In the genomic region with DNA sequence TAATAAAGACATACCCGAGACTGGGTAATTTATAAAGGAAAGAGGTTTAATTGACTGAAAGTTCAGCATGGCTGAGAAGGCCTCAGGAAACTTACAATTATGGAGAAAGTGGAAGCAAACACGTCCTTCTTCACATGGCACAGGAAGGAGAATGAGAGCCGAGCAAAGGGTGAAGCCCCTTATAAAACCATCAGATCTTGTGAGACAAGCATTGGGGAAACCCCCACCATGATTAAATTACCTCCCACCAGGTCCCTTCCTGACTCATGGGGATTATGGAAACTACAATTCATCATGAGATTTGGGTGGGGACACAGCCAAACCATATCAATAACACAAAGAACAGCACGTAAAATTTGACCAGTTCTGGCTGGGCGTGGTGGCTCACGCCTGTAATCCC, we compare ENCODE assay signal across 19 cellular contexts.
DNase-seq lines count a peak whose midpoint lies in the region; ATAC-seq, FAIRE-seq and TF ChIP-seq lines count a peak whose summit lies in the region.
"Had no signal": no experiment of that assay in that cellular context is flagged by ENCODE, and none has a peak within 500 bp of the region (broad histone marks: within the 10 kb centered on the region; RNA-seq: fewer than 3 reads in every experiment).

No MANE protein-coding gene starts in this region.

- no peak for FAIRE-seq in GM12878 (lab: Jason Lieb, UNC)
- FAIRE-seq: H1, HepG2 had no signal

- TF ChIP-seq POLR2A in GM12878 (IDR thresholded peaks at IDR 0.05; ENCODE audit: low read depth, low read length) = no peak

- no peak overlapping the region for H3K4me2 ChIP-seq in OCI-LY3 (ENCODE audit: low read length)
- no peak overlapping the region for H3K4me2 ChIP-seq in GM12878 (ENCODE audit: control insufficient read depth, insufficient read depth)
- H3K4me2 ChIP-seq: BLaER1 treated with 17β-estradiol and CSF1 and Interleukin-3, amounts not matched to agents 10 nM and 100 nM had no signal

- ATAC-seq in GM12878 = no peak
- ATAC-seq: CD8-positive, alpha-beta T cell; HepG2 had no signal

- no peaks in the 10 kb centered on the region for H3K27me3 Mint-ChIP-seq in activated naive CD4-positive, alpha-beta T cell treated with anti-CD3 and anti-CD28 coated beads, Interleukin-2, amount 50 U/mL, for 24 hours
- H3K27me3 Mint-ChIP-seq in activated naive CD4-positive, alpha-beta T cell treated with anti-CD3 and anti-CD28 coated beads, Interleukin-2, amount 10 ng/mL, durations not matched to agents 7 days and 5 days = no peaks in the 10 kb centered on the region
- H3K27me3 Mint-ChIP-seq in stimulated activated naive CD8-positive, alpha-beta T cell treated with anti-CD3 and anti-CD28 coated beads, Interleukin-15, Interleukin-2, amounts not matched to agents 100 ng/mL and 50 ng/mL, for 24 hours = no peaks in the 10 kb centered on the region

- H3K27ac ChIP-seq in OCI-LY3 (ENCODE audit: low read length) (peak overlapping the region; percentile 37; the same call in 1 of the 2 replicates), GM12878 (ENCODE audit: control insufficient read depth, insufficient read depth) (peak overlapping the region; percentile 22)
- H3K27ac ChIP-seq: BLaER1 treated with 17β-estradiol and CSF1 and Interleukin-3, amounts not matched to agents 10 nM and 100 nM; SJCRH30 had no signal

- H3K4me1 Mint-ChIP-seq in activated naive CD4-positive, alpha-beta T cell treated with anti-CD3 and anti-CD28 coated beads, Interleukin-2, amount 50 U/mL, for 24 hours = peaks cover 20% of the 10 kb centered on the region
- H3K4me1 Mint-ChIP-seq in activated naive CD4-positive, alpha-beta T cell treated with anti-CD3 and anti-CD28 coated beads, Interleukin-2, amount 10 ng/mL, durations not matched to agents 7 days and 5 days = peaks cover 10% of the 10 kb centered on the region
- H3K4me1 Mint-ChIP-seq in stimulated activated naive CD8-positive, alpha-beta T cell treated with anti-CD3 and anti-CD28 coated beads, Interleukin-15, Interleukin-2, amounts not matched to agents 100 ng/mL and 50 ng/mL, for 24 hours (ENCODE audit: low read depth) = peaks cover 53% of the 10 kb centered on the region

- CTCF ChIA-PET in activated naive CD4-positive, alpha-beta T cell treated with anti-CD3 and anti-CD28 coated beads, Interleukin-2, amount 10 ng/mL, durations not matched to agents 7 days and 5 days (lab: Charles Lee) = no interaction called here
- CTCF ChIA-PET in GM12878 (lab: Yijun Ruan, JAX) (no interaction called here), HEK293T (lab: Yijun Ruan, JAX) (no interaction called here)

- RAD21 ChIA-PET in GM12878 (lab: Charles Lee; ENCODE audit: unreplicated experiment) = interaction anchor here (0.8 to 2.1 kb wide), 4 partner anchors 41 to 86 kb away, joined by 3 to 11 read pairs (median 3); a partner anchor contains a TSS

- 62% methylated on average over 6 of the region's 6 CpGs for WGBS in GM12878 (ENCODE audit: insufficient coverage, insufficient replicate concordance, low lambda C conversion rate, missing lambda C conversion rate)

- H3K36me3 ChIP-seq in OCI-LY3 (replicated peaks; ENCODE audit: low read depth, low read length) (peaks cover 50% of the 10 kb centered on the region), GM12878 (ENCODE audit: control insufficient read depth in 2 of 2, insufficient read depth in 2 of 2, low read length in 1 of 2) (no peaks in the 10 kb centered on the region)
- H3K36me3 ChIP-seq: SJCRH30 had no signal

- SMC1A ChIA-PET in GM12878 (lab: Charles Lee; ENCODE audit: uncharacterized antibody, unreplicated experiment) = interaction anchor here (1.9 to 2.8 kb wide), 2 partner anchors 39 to 40 kb away, joined by 7 to 13 read pairs; no protein-coding TSS in a partner anchor

- no peak overlapping the region for H3K9ac ChIP-seq in OCI-LY3 (ENCODE audit: low read length)
- no peak overlapping the region for H3K9ac ChIP-seq in GM12878 (ENCODE audit: control insufficient read depth, insufficient read depth, low read length)
- H3K9ac ChIP-seq: BLaER1 treated with 17β-estradiol and CSF1 and Interleukin-3, amounts not matched to agents 10 nM and 100 nM had no signal

- H3K27me3 ChIP-seq in OCI-LY3 (ENCODE audit: low read depth, low read length) = no peaks in the 10 kb centered on the region
- H3K27me3 ChIP-seq in GM12878 (replicated peaks in 1 of 2; ENCODE audit: control insufficient read depth in 2 of 2, insufficient read depth in 2 of 2, low read length in 1 of 2) = no peaks in the 10 kb centered on the region
- H3K27me3 ChIP-seq: BLaER1 treated with 17β-estradiol and CSF1 and Interleukin-3, amounts not matched to agents 10 nM and 100 nM; SJCRH30 had no signal

- peaks cover 33% of the 10 kb centered on the region for H3K4me1 ChIP-seq in OCI-LY3 (ENCODE audit: low read length)
- peaks cover 37% of the 10 kb centered on the region for H3K4me1 ChIP-seq in GM12878 (ENCODE audit: control insufficient read depth, insufficient read depth, low read length)

- no peaks in the 10 kb centered on the region for H3K79me2 ChIP-seq in OCI-LY3 (ENCODE audit: low read length)
- H3K79me2 ChIP-seq in GM12878 (ENCODE audit: control insufficient read depth, insufficient read depth, low read length) = no peaks in the 10 kb centered on the region

- intact Hi-C loops in GM12878 (cut with micrococcal nuclease; ENCODE audit: unreplicated experiment) = loop anchor here (5.0 kb wide), 1 partner anchor 337 kb away; no protein-coding TSS in a partner anchor

- H3K36me3 Mint-ChIP-seq in activated naive CD4-positive, alpha-beta T cell treated with anti-CD3 and anti-CD28 coated beads, Interleukin-2, amount 50 U/mL, for 24 hours = peaks cover 3% of the 10 kb centered on the region
- H3K36me3 Mint-ChIP-seq in activated naive CD4-positive, alpha-beta T cell treated with anti-CD3 and anti-CD28 coated beads, Interleukin-2, amount 10 ng/mL, durations not matched to agents 7 days and 5 days = peaks cover 3% of the 10 kb centered on the region
- peaks cover 16% of the 10 kb centered on the region for H3K36me3 Mint-ChIP-seq in stimulated activated naive CD8-positive, alpha-beta T cell treated with anti-CD3 and anti-CD28 coated beads, Interleukin-15, Interleukin-2, amounts not matched to agents 100 ng/mL and 50 ng/mL, for 24 hours (ENCODE audit: low read depth)
- H3K36me3 Mint-ChIP-seq: CD8-positive, alpha-beta T cell had no signal

- H3K4me3 ChIP-seq in OCI-LY3 (ENCODE audit: low read length) = no peak overlapping the region
- H3K4me3 ChIP-seq in GM12878 = no peak overlapping the region
- H3K4me3 ChIP-seq: BLaER1 treated with 17β-estradiol and CSF1 and Interleukin-3, amounts not matched to agents 10 nM and 100 nM; SJCRH30 had no signal

- H3K9me3 ChIP-seq in OCI-LY3 (ENCODE audit: insufficient read depth, low read length) (peaks cover 47% of the 10 kb centered on the region; the same call in 1 of the 2 replicates), GM12878 (replicated peaks; ENCODE audit: control insufficient read depth, insufficient read depth, low read length) (peaks cover 37% of the 10 kb centered on the region)
- H3K9me3 ChIP-seq: SJCRH30 had no signal

- BruUV-seq in GM12878 (replicated peaks; lab: Mats Ljungman, UMichigan) = no TSS peak

- no peak for DNase-seq in activated naive CD4-positive, alpha-beta T cell treated with anti-CD3 and anti-CD28 coated beads, Interleukin-2, amount 10 ng/mL, durations not matched to agents 7 days and 5 days
- DNase-seq in GM12878 (ENCODE audit: low read depth, low spot score) (no peak), HEK293T (ENCODE audit: extremely low spot score) (no peak), T1000 (lab: John Stamatoyannopoulos, UW) (no peak)
- DNase-seq: CD8-positive, alpha-beta T cell; DMS53; EL; KG1; MV-4-11; NCI-H1694 treated with DMSO at 0.1 percent for 48 hours; NCI-H510A treated with DMSO at 0.1 percent for 48 hours; NCI-H82; SJCRH30 had no signal

- in situ Hi-C loops in GM12878 (cut with MboI) = no loop called here

- no peaks in the 10 kb centered on the region for H3K9me3 Mint-ChIP-seq in activated naive CD4-positive, alpha-beta T cell treated with anti-CD3 and anti-CD28 coated beads, Interleukin-2, amount 50 U/mL, for 24 hours
- peaks cover 9% of the 10 kb centered on the region for H3K9me3 Mint-ChIP-seq in activated naive CD4-positive, alpha-beta T cell treated with anti-CD3 and anti-CD28 coated beads, Interleukin-2, amount 10 ng/mL, durations not matched to agents 7 days and 5 days
- peaks cover 11% of the 10 kb centered on the region for H3K9me3 Mint-ChIP-seq in stimulated activated naive CD8-positive, alpha-beta T cell treated with anti-CD3 and anti-CD28 coated beads, Interleukin-15, Interleukin-2, amounts not matched to agents 100 ng/mL and 50 ng/mL, for 24 hours

- TF ChIP-seq RAD21 in GM12878 (IDR thresholded peaks at IDR 0.05; ENCODE audit: insufficient read depth, low read depth, low read length) = no peak

- no peak for TF ChIP-seq EP300 in GM12878 (IDR thresholded peaks at IDR 0.05; ENCODE audit: borderline replicate concordance in 1 of 2, control insufficient read depth in 1 of 2, low read depth in 2 of 2, low read length in 2 of 2)

- POLR2A ChIA-PET in GM12878 (lab: Charles Lee) = no interaction called here
- POLR2A ChIA-PET in HEK293T (lab: Yijun Ruan, JAX) = no interaction called here

- TF ChIP-seq CTCF in OCI-LY3 (IDR thresholded peaks at IDR 0.05; ENCODE audit: low read depth, low read length) = no peak
- TF ChIP-seq CTCF in GM12878 (IDR thresholded peaks at IDR 0.05 in 2 of 3, conservative IDR thresholded peaks at IDR 0.05 in 1 of 3; ENCODE audit: control insufficient read depth in 2 of 3, extremely low read depth in 1 of 3, insufficient read depth in 1 of 3, low read depth in 3 of 3, low read length in 3 of 3) = no peak

- H3K27ac Mint-ChIP-seq in activated naive CD4-positive, alpha-beta T cell treated with anti-CD3 and anti-CD28 coated beads, Interleukin-2, amount 50 U/mL, for 24 hours = peak overlapping the region; percentile 57
- no peak overlapping the region for H3K27ac Mint-ChIP-seq in activated naive CD4-positive, alpha-beta T cell treated with anti-CD3 and anti-CD28 coated beads, Interleukin-2, amount 10 ng/mL, durations not matched to agents 7 days and 5 days
- H3K27ac Mint-ChIP-seq in stimulated activated naive CD8-positive, alpha-beta T cell treated with anti-CD3 and anti-CD28 coated beads, Interleukin-15, Interleukin-2, amounts not matched to agents 100 ng/mL and 50 ng/mL, for 24 hours = peak overlapping the region; percentile 29
- H3K27ac Mint-ChIP-seq: CD8-positive, alpha-beta T cell had no signal

- no peak overlapping the region for H2AFZ ChIP-seq in OCI-LY3 (ENCODE audit: low read depth, low read length)
- H2AFZ ChIP-seq in GM12878 (ENCODE audit: control insufficient read depth, low read depth, low read length) = no peak overlapping the region

- H3K4me3 Mint-ChIP-seq in activated naive CD4-positive, alpha-beta T cell treated with anti-CD3 and anti-CD28 coated beads, Interleukin-2, amount 50 U/mL, for 24 hours = no peak overlapping the region
- H3K4me3 Mint-ChIP-seq in activated naive CD4-positive, alpha-beta T cell treated with anti-CD3 and anti-CD28 coated beads, Interleukin-2, amount 10 ng/mL, durations not matched to agents 7 days and 5 days = no peak overlapping the region
- peak overlapping the region; percentile 8 for H3K4me3 Mint-ChIP-seq in stimulated activated naive CD8-positive, alpha-beta T cell treated with anti-CD3 and anti-CD28 coated beads, Interleukin-15, Interleukin-2, amounts not matched to agents 100 ng/mL and 50 ng/mL, for 24 hours
- H3K4me3 Mint-ChIP-seq: CD8-positive, alpha-beta T cell had no signal

- H4K20me1 ChIP-seq in OCI-LY3 (ENCODE audit: insufficient read depth, low read length) (no peaks in the 10 kb centered on the region), GM12878 (ENCODE audit: control insufficient read depth, insufficient read depth) (no peaks in the 10 kb centered on the region)
- H4K20me1 ChIP-seq: BLaER1 treated with 17β-estradiol and CSF1 and Interleukin-3, amounts not matched to agents 10 nM and 100 nM had no signal
